6 cellular contexts compared by ENCODE assay signal in genomic region chr5:104967806-104968205, GRCh38.
"Had no signal": no experiment of that assay in that cellular context is flagged by ENCODE, and none has a peak within 500 bp of the region (broad histone marks: within the 10 kb centered on the region; RNA-seq: fewer than 3 reads in every experiment).

No MANE protein-coding gene starts in this region.

- H3K4me3 ChIP-seq: GM23338 had no signal

- DNase-seq: H9, HCEC 1CT, KBM-7 had no signal

- ATAC-seq: GM23338, HepG2 had no signal

- H3K27ac ChIP-seq: HL-60 had no signal
